In the genomic region with DNA sequence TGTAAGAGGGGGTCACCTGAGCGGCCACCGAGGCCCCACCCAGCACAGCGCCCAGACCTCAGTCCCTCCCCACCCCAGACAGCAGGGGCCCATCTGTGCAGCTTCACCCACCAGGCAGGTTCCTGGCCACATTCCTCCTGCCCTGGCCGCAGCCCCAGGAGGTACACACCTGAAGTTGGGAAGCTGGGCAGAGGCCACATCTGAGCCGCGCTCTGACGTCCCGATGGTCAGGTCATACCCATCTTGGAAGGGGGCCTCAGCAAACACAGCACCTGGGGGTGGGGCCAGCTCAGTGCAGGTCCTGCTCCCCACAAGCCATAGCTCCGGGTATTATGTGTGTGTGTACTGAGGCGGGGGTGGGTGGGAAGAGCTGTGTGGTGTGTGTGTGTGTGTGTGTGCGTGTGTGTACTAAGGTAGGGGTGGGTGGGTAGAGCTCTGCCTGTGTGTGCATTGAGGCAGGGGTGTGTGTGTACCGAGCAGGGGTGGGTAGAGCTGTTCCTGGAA, we compare ENCODE assay signal across 14 cellular contexts.
"Had no signal": no experiment of that assay in that cellular context is flagged by ENCODE, and none has a peak within 500 bp of the region (broad histone marks: within the 10 kb centered on the region; RNA-seq: fewer than 3 reads in every experiment).

No MANE protein-coding gene starts in this region.

- H3K27me3 Mint-ChIP-seq: activated CD4-positive, alpha-beta T cell treated with anti-CD3 and anti-CD28 coated beads, Interleukin-2, amount 10 ng/mL, durations not matched to agents 7 days and 5 days had no signal

- H3K4me3 ChIP-seq: left lung, psoas muscle, skin epidermis had no signal

- H3K9me3 Mint-ChIP-seq: activated CD4-positive, alpha-beta T cell treated with anti-CD3 and anti-CD28 coated beads, Interleukin-2, amount 10 ng/mL, durations not matched to agents 7 days and 5 days; activated naive CD8-positive, alpha-beta T cell treated with anti-CD3 and anti-CD28 coated beads for 36 hours; nephron had no signal

- ATAC-seq: left lung, psoas muscle, right cardiac atrium had no signal

- H3K9me3 ChIP-seq: left lung, psoas muscle had no signal

- DNase-seq: activated CD4-positive, alpha-beta T cell treated with anti-CD3 and anti-CD28 coated beads, Interleukin-2, amount 10 ng/mL, durations not matched to agents 7 days and 5 days; activated CD8-positive, alpha-beta memory T cell treated with anti-CD3 and anti-CD28 coated beads for 24 hours; activated CD8-positive, alpha-beta memory T cell treated with anti-CD3 and anti-CD28 coated beads, Interleukin-2, amount 50 U/mL, for 48 hours; activated naive CD8-positive, alpha-beta T cell treated with anti-CD3 and anti-CD28 coated beads for 36 hours; amygdala; left lung; mammary epithelial cell; midbrain; right cardiac atrium; stimulated activated CD4-positive, alpha-beta T cell treated with anti-CD3 and anti-CD28 coated beads, Interleukin-4, amount 100 ng/mL, for 1 hour; T1000 had no signal

- H3K27ac ChIP-seq: left lung, psoas muscle, skin epidermis had no signal

- H3K27ac Mint-ChIP-seq: activated CD4-positive, alpha-beta T cell treated with anti-CD3 and anti-CD28 coated beads, Interleukin-2, amount 10 ng/mL, durations not matched to agents 7 days and 5 days; activated naive CD8-positive, alpha-beta T cell treated with anti-CD3 and anti-CD28 coated beads for 36 hours; nephron had no signal

- H3K4me3 Mint-ChIP-seq: activated CD4-positive, alpha-beta T cell treated with anti-CD3 and anti-CD28 coated beads, Interleukin-2, amount 10 ng/mL, durations not matched to agents 7 days and 5 days; activated naive CD8-positive, alpha-beta T cell treated with anti-CD3 and anti-CD28 coated beads for 36 hours; nephron had no signal
